In the genomic region with DNA sequence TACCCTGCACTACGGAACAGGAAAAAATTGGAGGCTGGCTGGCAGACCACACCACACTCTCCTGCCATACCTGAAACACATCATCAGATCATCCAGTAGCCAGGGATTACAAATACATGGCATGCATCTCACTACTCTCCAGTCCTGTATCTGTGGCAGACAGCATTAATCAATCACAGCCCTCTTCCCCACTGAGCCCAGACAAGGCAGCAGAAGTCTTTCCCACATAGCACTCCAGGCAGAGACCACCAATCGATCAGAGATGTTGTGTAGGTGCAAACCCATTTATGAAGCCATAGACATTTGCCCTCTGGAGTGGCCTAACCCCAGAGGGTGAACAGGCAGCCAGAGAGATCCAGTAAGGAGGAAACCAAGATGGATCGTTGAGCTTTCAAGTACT, we compare ENCODE assay signal across 25 cellular contexts.
"Had no signal": no experiment of that assay in that cellular context is flagged by ENCODE, and none has a peak within 500 bp of the region (broad histone marks: within the 10 kb centered on the region; RNA-seq: fewer than 3 reads in every experiment).

No MANE protein-coding gene starts in this region.

- DNase-seq: colonic mucosa; cortex of kidney; effector CD8-positive, alpha-beta T cell; effector memory CD8-positive, alpha-beta T cell; erythroblast; esophagus squamous epithelium; foreskin fibroblast; gastrocnemius medialis; glutamatergic neuron; head of caudate nucleus; heart right ventricle; hippocampal formation; left cardiac atrium; left lung; left ventricle myocardium superior; lower lobe of right lung; mesenchymal stem cell; midbrain; naive thymus-derived CD4-positive, alpha-beta T cell had no signal

- H3K36me3 ChIP-seq: colonic mucosa, esophagus squamous epithelium, gastrocnemius medialis, heart right ventricle, left lung, lower lobe of right lung had no signal

- H3K9me3 ChIP-seq: colonic mucosa had no signal

- H3K4me1 ChIP-seq: colonic mucosa, esophagus squamous epithelium, gastrocnemius medialis, heart right ventricle, left lung, lower lobe of right lung had no signal

- H3K27ac Mint-ChIP-seq: dendritic cell treated with granulocyte-macrophage colony-stimulating factor and Interleukin-4, amounts not matched to agents 40 ng/mL and 50 ng/mL, for 4 days; effector memory CD8-positive, alpha-beta T cell; endodermal cell; naive thymus-derived CD4-positive, alpha-beta T cell had no signal

- H3K27me3 ChIP-seq: colonic mucosa, gastrocnemius medialis, heart right ventricle, left lung had no signal

- H3K4me3 ChIP-seq: colonic mucosa, esophagus squamous epithelium, gastrocnemius medialis, heart right ventricle, left lung, lower lobe of right lung had no signal

- ATAC-seq: effector memory CD8-positive, alpha-beta T cell; esophagus mucosa; gastrocnemius medialis; heart right ventricle; left cardiac atrium; left lung; left ventricle myocardium superior; lower lobe of right lung; naive thymus-derived CD4-positive, alpha-beta T cell had no signal

- H3K4me3 Mint-ChIP-seq: dendritic cell treated with granulocyte-macrophage colony-stimulating factor and Interleukin-4, amounts not matched to agents 40 ng/mL and 50 ng/mL, for 4 days; effector memory CD8-positive, alpha-beta T cell; endodermal cell; naive thymus-derived CD4-positive, alpha-beta T cell had no signal

- FAIRE-seq: islet of Langerhans, keratinocyte had no signal

- H3K27ac ChIP-seq: colonic mucosa, epithelial cell of prostate, esophagus squamous epithelium, gastrocnemius medialis, heart right ventricle, left lung, lower lobe of right lung had no signal

- H3K4me1 Mint-ChIP-seq: naive thymus-derived CD4-positive, alpha-beta T cell had no signal
